22 cellular contexts compared by ENCODE assay signal in genomic region chr19:5743640-5744039, GRCh38. TPM values are rescaled to one million over a fixed set of nuclear protein-coding genes. Genes with fewer than 3 reads are reported as not detected.
A peak's percentile ranks its signal among the peaks of the same experiment; 100 is the strongest.
DNase-seq lines count a peak whose midpoint lies in the region; ATAC-seq lines count a peak whose summit lies in the region.
"Had no signal": no experiment of that assay in that cellular context is flagged by ENCODE, and none has a peak within 500 bp of the region (broad histone marks: within the 10 kb centered on the region; RNA-seq: fewer than 3 reads in every experiment).

No MANE protein-coding gene starts in this region.

- H3K4me1 Mint-ChIP-seq in activated naive CD4-positive, alpha-beta T cell treated with anti-CD3 and anti-CD28 coated beads, Interleukin-2, amount 50 U/mL, for 24 hours, result no peaks in the 10 kb centered on the region
- H3K4me1 Mint-ChIP-seq in T-helper 17 cell, result no peaks in the 10 kb centered on the region
- H3K4me1 Mint-ChIP-seq: IgD-negative memory B cell had no signal

- no peak overlapping the region for H3K4me3 Mint-ChIP-seq in activated naive CD4-positive, alpha-beta T cell treated with anti-CD3 and anti-CD28 coated beads, Interleukin-2, amount 50 U/mL, for 24 hours
- no peak overlapping the region for H3K4me3 Mint-ChIP-seq in T-helper 17 cell
- H3K4me3 Mint-ChIP-seq: CD4-positive, alpha-beta T cell had no signal

- ATAC-seq in T-helper 17 cell, result no peak
- ATAC-seq in HG03565 (IDR thresholded peaks at IDR 0.05; ENCODE audit: unreplicated experiment), result no peak

- no peaks in the 10 kb centered on the region for H3K9me3 ChIP-seq in T-helper 17 cell (ENCODE audit: control insufficient read depth, low read length, poor library complexity, severe bottlenecking)
- H3K9me3 ChIP-seq: Peyer's patch, SJSA1 had no signal

- peak overlapping the region; percentile 27 for H3K27ac Mint-ChIP-seq in activated naive CD4-positive, alpha-beta T cell treated with anti-CD3 and anti-CD28 coated beads, Interleukin-2, amount 50 U/mL, for 24 hours
- H3K27ac Mint-ChIP-seq in T-helper 17 cell, result peak overlapping the region; percentile 9
- H3K27ac Mint-ChIP-seq: CD4-positive, alpha-beta T cell had no signal

- no peak for DNase-seq in activated naive CD4-positive, alpha-beta T cell (lab: John Stamatoyannopoulos, UW)
- DNase-seq in T-helper 17 cell, result no peak
- DNase-seq in islet precursor cell, result peak; percentile 56
- DNase-seq in NCI-H526 (lab: John Stamatoyannopoulos, UW), result no peak
- no peak for DNase-seq in activated CD4-positive, alpha-beta T cell treated with anti-CD3 and anti-CD28 coated beads for 1 hour
- no peak for DNase-seq in SKM-1 treated with dmso at 0.1 percent for 144 hours (lab: John Stamatoyannopoulos, UW; ENCODE audit: unreplicated experiment)
- DNase-seq: 8988T; CD4-positive, alpha-beta T cell; DMS153; Karpas-422; NCI-H1092 treated with DMSO at 0.1 percent for 48 hours; NCI-H2081; NCI-H2171 treated with DMSO at 0.1 percent for 48 hours; NCI-H446 treated with DMSO at 0.1 percent for 48 hours; NK-92 treated with Interleukin-12 subunit alpha and Interleukin-12 subunit beta, amount 100 ng/mL, for 24 hours; Peyer's patch had no signal

- H3K36me3 Mint-ChIP-seq in activated naive CD4-positive, alpha-beta T cell treated with anti-CD3 and anti-CD28 coated beads, Interleukin-2, amount 50 U/mL, for 24 hours, result no peaks in the 10 kb centered on the region
- H3K36me3 Mint-ChIP-seq in T-helper 17 cell (ENCODE audit: low read depth), result no peaks in the 10 kb centered on the region
- H3K36me3 Mint-ChIP-seq: IgD-negative memory B cell had no signal

- no peaks in the 10 kb centered on the region for H3K9me3 Mint-ChIP-seq in activated naive CD4-positive, alpha-beta T cell treated with anti-CD3 and anti-CD28 coated beads, Interleukin-2, amount 50 U/mL, for 24 hours
- H3K9me3 Mint-ChIP-seq: CD4-positive, alpha-beta T cell had no signal

- no peaks in the 10 kb centered on the region for H3K27me3 Mint-ChIP-seq in activated naive CD4-positive, alpha-beta T cell treated with anti-CD3 and anti-CD28 coated beads, Interleukin-2, amount 50 U/mL, for 24 hours
- H3K27me3 Mint-ChIP-seq in T-helper 17 cell, result peaks cover 6% of the 10 kb centered on the region

RNA-seq across cellular contexts. Expression of gene CATSPERD, which starts 23.2 kb away (rescaled TPM):
- total RNA-seq in T-helper 17 cell, result not detected
- total RNA-seq: CD4-positive, alpha-beta T cell; Daoy; H4; Peyer's patch; SJSA1 had no signal

RNA-seq across cellular contexts. Expression of gene LONP1, which starts 23.7 kb away (rescaled TPM):
- total RNA-seq in T-helper 17 cell, result 10 to 100 TPM; 61.0 to 65.2 TPM

RNA-seq across cellular contexts. Expression of gene PRR22, which starts 40.9 kb away (rescaled TPM):
- total RNA-seq in T-helper 17 cell, result 1 to 10 TPM; 3.8 to 3.9 TPM

RNA-seq across cellular contexts. Expression of gene DUS3L, which starts 47.3 kb away (rescaled TPM):
- 100 to 1,000 TPM; 128 to 131 TPM for total RNA-seq in T-helper 17 cell

RNA-seq across cellular contexts. Expression of gene RPL36, which starts 53.5 kb away (rescaled TPM):
- total RNA-seq in T-helper 17 cell, result 1,000 to 10,000 TPM in 1 of 2 donors, 100 to 1,000 TPM in 1; 811 to 1,376 TPM
